In the genomic region with DNA sequence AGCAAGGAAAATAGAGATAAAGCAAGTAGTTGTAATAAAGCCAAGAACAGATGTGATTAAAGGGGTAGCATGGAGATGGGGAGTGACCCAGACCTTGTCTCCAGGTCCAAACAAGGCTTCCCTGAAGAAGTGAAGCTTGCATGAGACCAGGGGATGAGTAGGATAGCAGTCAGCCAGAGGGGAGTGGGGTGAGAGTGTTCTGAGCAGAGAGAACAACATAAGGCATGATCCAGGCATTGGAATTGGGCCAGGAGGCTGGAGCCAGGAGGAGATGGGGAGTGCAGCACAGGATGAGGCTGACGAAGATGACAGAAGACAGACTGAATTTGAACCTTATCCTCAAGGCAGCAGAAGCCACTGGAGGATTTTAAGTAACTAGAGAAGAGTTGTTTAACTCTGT, we compare ENCODE assay signal across 12 cellular contexts. TPM values are rescaled to one million over a fixed set of nuclear protein-coding genes. Genes with fewer than 3 reads are reported as not detected.
DNase-seq lines count a peak whose midpoint lies in the region; ATAC-seq and TF ChIP-seq lines count a peak whose summit lies in the region.
"Had no signal": no experiment of that assay in that cellular context is flagged by ENCODE, and none has a peak within 500 bp of the region (broad histone marks: within the 10 kb centered on the region; RNA-seq: fewer than 3 reads in every experiment).

No MANE protein-coding gene starts in this region.

- TF ChIP-seq EP300 in stomach (IDR thresholded peaks at IDR 0.05) = no peak

- WGBS in stomach, 5 donors = 17 to 60% (median 46%) methylated on average over 1 of the region's 1 CpG

- peak overlapping the region in 1 of 5 donors; percentile 0 for H3K27ac ChIP-seq in stomach

- DNase-seq in M059J (ENCODE audit: low read depth) (peak; percentile 33), astrocyte of the hippocampus (ENCODE audit: low read depth, low spot score) (peak; percentile 40), left ventricle myocardium superior (peak; percentile 67), stomach (peak; percentile 29), T1000 (lab: John Stamatoyannopoulos, UW) (no peak), kidney glomerular epithelial cell (lab: John Stamatoyannopoulos, UW) (no peak), NOMO-1 treated with DMSO at 0.1 percent for 48 hours (lab: John Stamatoyannopoulos, UW; ENCODE audit: unreplicated experiment) (no peak)
- DNase-seq in activated T-cell treated with anti-CD3 and anti-CD28 coated beads, Interleukin-2, amount 50 U/mL, for 1 hour = no peak
- DNase-seq: activated T-cell treated with anti-CD3 and anti-CD28 coated beads, Interleukin-2, amount 50 U/mL, for 72 hours; naive B cell; NCI-H1436; T-cell had no signal

- intact Hi-C loops in left ventricle myocardium superior (cut with micrococcal nuclease) = no loop called here
- intact Hi-C loops in stomach (cut with DNase I; ENCODE audit: low total_unique reads) = no loop called here

- TF ChIP-seq CTCF in stomach (IDR thresholded peaks at IDR 0.05) = no peak

- H3K9me3 ChIP-seq in stomach = no peaks in the 10 kb centered on the region

- no peak overlapping the region for H3K4me3 ChIP-seq in stomach

- H3K27me3 ChIP-seq in stomach = no peaks in the 10 kb centered on the region

- peaks cover 0 to 20% (median 11%) of the 10 kb centered on the region in 4 donors for H3K4me1 ChIP-seq in stomach

- ATAC-seq in left ventricle myocardium superior = peak; percentile 88
- ATAC-seq: activated T-cell treated with anti-CD3 and anti-CD28 coated beads, Interleukin-2, amount 50 U/mL, for 72 hours; T-cell had no signal

- no peaks in the 10 kb centered on the region for H3K36me3 ChIP-seq in stomach

- no peak for TF ChIP-seq POLR2A in stomach (IDR thresholded peaks at IDR 0.05)

RNA-seq across cellular contexts. Expression of a gene that starts 7.2 kb away (rescaled TPM):
- total RNA-seq in M059J (2014; rRNA removed; shearing (Covaris generic)) = 3.5 and 4.4 TPM in 2 replicates
- total RNA-seq in left ventricle myocardium superior = 9.2 TPM
- 10 to 100 TPM in 1 of 5 donors, 1 to 10 TPM in 3, under 1 TPM in 1; 0.87 to 19.3 (median 2.9) TPM for total RNA-seq in stomach
- polyA plus RNA-seq in stomach = 1 to 10 TPM; 1.1 to 3.4 (median 3.2) TPM

RNA-seq across cellular contexts. Expression of a gene that starts 21.2 kb away (rescaled TPM):
- total RNA-seq in M059J (2014; rRNA removed; shearing (Covaris generic)) = 16.7 and 19.8 TPM in 2 replicates
- total RNA-seq in left ventricle myocardium superior (4.7 TPM), stomach (10 to 100 TPM in 3 of 5 donors, 1 to 10 TPM in 1, not detected in 1; 4.8 to 24.9 (median 14.6) TPM)
- polyA plus RNA-seq in stomach = 10 to 100 TPM; 10.7 to 12.2 (median 11.7) TPM

Comparison
In these comparisons a context has a peak if more than half of its experiments do, and no peak if none do; other contexts are left out.
1. DNase-seq: peak in M059J (single experiment), astrocyte of the hippocampus (single experiment), left ventricle myocardium superior (single experiment) and stomach (single experiment); none in T1000 (single experiment), kidney glomerular epithelial cell (single experiment), NOMO-1 treated with DMSO at 0.1 percent for 48 hours (single experiment) and activated T-cell treated with anti-CD3 and anti-CD28 coated beads, Interleukin-2, amount 50 U/mL, for 1 hour (single experiment).